Comparison of ENCODE assay signal across 1 cellular context in genomic region chr19:48395170-48395455, GRCh38.
TF ChIP-seq lines count a peak whose summit lies in the region.

No MANE protein-coding gene starts in this region.

TF ChIP-seq in A549, 52 proteins besides CTCF, POLR2A, EP300 and RAD21:
- TF ChIP-seq JUNB (IDR thresholded peaks at IDR 0.05) (no peak), KDM1A (IDR thresholded peaks at IDR 0.05; ENCODE audit: low read depth) (no peak), HEYL (CRISPR knock-in tag; IDR thresholded peaks at IDR 0.05) (no peak), TFCP2L1 (CRISPR knock-in tag; IDR thresholded peaks at IDR 0.05) (no peak)
